20 cellular contexts compared by ENCODE assay signal in genomic region chr7:100600222-100601038, GRCh38. TPM values are rescaled to one million over a fixed set of nuclear protein-coding genes. Genes with fewer than 3 reads are reported as not detected.
A peak's percentile ranks its signal among the peaks of the same experiment; 100 is the strongest.
DNase-seq lines count a peak whose midpoint lies in the region; ATAC-seq and TF ChIP-seq lines count a peak whose summit lies in the region.
"Had no signal": no experiment of that assay in that cellular context is flagged by ENCODE, and none has a peak within 500 bp of the region (broad histone marks: within the 10 kb centered on the region; RNA-seq: fewer than 3 reads in every experiment).

No MANE protein-coding gene starts in this region.

- no peaks in the 10 kb centered on the region for H3K79me2 ChIP-seq in DOHH2 (ENCODE audit: control insufficient read depth, low read length)
- no peaks in the 10 kb centered on the region for H3K79me2 ChIP-seq in PC-3 (ENCODE audit: low read length)

- H3K9me2 ChIP-seq in DOHH2 (replicated peaks; ENCODE audit: control insufficient read depth, low read length) (no peaks in the 10 kb centered on the region), PC-3 (replicated peaks; ENCODE audit: low read length) (no peaks in the 10 kb centered on the region)

- CTCF ChIA-PET in PC-3 (lab: Charles Lee) = no interaction called here
- CTCF ChIA-PET in CD8-positive, alpha-beta memory T cell (lab: Charles Lee) = no interaction called here

- peaks cover 40% of the 10 kb centered on the region for H3K4me1 Mint-ChIP-seq in mesothelial cell of epicardium
- peaks cover 11 to 27% (median 15%) of the 10 kb centered on the region in 3 donors for H3K4me1 Mint-ChIP-seq in CD8-positive, alpha-beta memory T cell

- H3K4me1 ChIP-seq in DOHH2 (ENCODE audit: control insufficient read depth, low read length) (peaks cover 16% of the 10 kb centered on the region), PC-3 (ENCODE audit: insufficient read depth, low read length) (peaks cover 9% of the 10 kb centered on the region; the same call in 1 of the 2 replicates)
- peaks cover 18% of the 10 kb centered on the region for H3K4me1 ChIP-seq in CD8-positive, alpha-beta memory T cell (ENCODE audit: insufficient read depth, low read length)

- H3K27ac Mint-ChIP-seq in mesothelial cell of epicardium = peak overlapping the region; percentile 59
- H3K27ac Mint-ChIP-seq in CD8-positive, alpha-beta memory T cell = peak overlapping the region in 2 of 8 donors; percentile 10 to 88

- H3K9me3 ChIP-seq in DOHH2 (ENCODE audit: control insufficient read depth, insufficient read depth, low read length) (no peaks in the 10 kb centered on the region), PC-3 (ENCODE audit: low read length) (no peaks in the 10 kb centered on the region)
- H3K9me3 ChIP-seq in CD8-positive, alpha-beta memory T cell (ENCODE audit: low read length) = no peaks in the 10 kb centered on the region

- H3K27ac ChIP-seq in DOHH2 (ENCODE audit: low read depth, low read length) (no peak overlapping the region), PC-3 (ENCODE audit: low read length) (no peak overlapping the region)
- H3K27ac ChIP-seq in CD8-positive, alpha-beta memory T cell (ENCODE audit: low read depth, low read length) = no peak overlapping the region
- H3K27ac ChIP-seq: cardiac muscle cell had no signal

- H3K36me3 ChIP-seq in DOHH2 (ENCODE audit: control insufficient read depth, low read length) (no peaks in the 10 kb centered on the region), PC-3 (ENCODE audit: low read depth, low read length) (no peaks in the 10 kb centered on the region)
- H3K36me3 ChIP-seq in CD8-positive, alpha-beta memory T cell (ENCODE audit: insufficient read depth, low read length) = no peaks in the 10 kb centered on the region
- H3K36me3 ChIP-seq: cardiac muscle cell had no signal

- H3K4me3 Mint-ChIP-seq in mesothelial cell of epicardium = peak overlapping the region; percentile 44
- H3K4me3 Mint-ChIP-seq in CD8-positive, alpha-beta memory T cell = no peak overlapping the region

- H4K20me1 ChIP-seq in DOHH2 (ENCODE audit: control insufficient read depth, insufficient read depth, low read depth, low read length) (no peaks in the 10 kb centered on the region), PC-3 (ENCODE audit: low read length) (no peaks in the 10 kb centered on the region)

- no peak for DNase-seq in GM20000 (ENCODE audit: low spot score)
- no peak for DNase-seq in PC-3
- no peak for DNase-seq in mesothelial cell of epicardium (ENCODE audit: low spot score in 2 of 2, unreplicated experiment in 2 of 2)
- DNase-seq in CD8-positive, alpha-beta memory T cell = no peak
- DNase-seq in Ammon's horn (ENCODE audit: low spot score) = no peak
- DNase-seq: activated CD4-positive, alpha-beta T cell treated with anti-CD3 and anti-CD28 coated beads, Interleukin-2, amount 50 U/mL, for 48 hours; amniotic stem cell; COR-L47; NCI-H1105 treated with DMSO at 0.1 percent for 48 hours; NCI-H2081 treated with DMSO at 0.1 percent for 48 hours; NCI-H510A treated with DMSO at 0.1 percent for 48 hours; occipital lobe; substantia nigra had no signal

- ATAC-seq in PC-3 (no peak), GM18511 (IDR thresholded peaks at IDR 0.05; ENCODE audit: unreplicated experiment) (no peak), HG02970 (IDR thresholded peaks at IDR 0.05; ENCODE audit: low FRiP score, unreplicated experiment) (no peak)

- H3K4me2 ChIP-seq in DOHH2 (ENCODE audit: low read length) (no peak overlapping the region), PC-3 (ENCODE audit: low read length) (no peak overlapping the region)

- no TSS peak for BruUV-seq in PC-3 (replicated peaks; lab: Mats Ljungman, UMichigan)

- no peaks in the 10 kb centered on the region for H3K27me3 Mint-ChIP-seq in mesothelial cell of epicardium (ENCODE audit: low read depth)
- no peaks in the 10 kb centered on the region for H3K27me3 Mint-ChIP-seq in CD8-positive, alpha-beta memory T cell

- intact Hi-C loops in PC-3 (cut with micrococcal nuclease) = no loop called here

- no peak overlapping the region for H2AFZ ChIP-seq in PC-3 (ENCODE audit: low read length)
- H2AFZ ChIP-seq: hepatocyte had no signal

- H3K4me3 ChIP-seq in DOHH2 (ENCODE audit: low read length) (no peak overlapping the region), PC-3 (ENCODE audit: low read length) (no peak overlapping the region)
- no peak overlapping the region for H3K4me3 ChIP-seq in CD8-positive, alpha-beta memory T cell (ENCODE audit: low read length)
- H3K4me3 ChIP-seq: cardiac muscle cell, hepatocyte had no signal

- peaks cover 16% of the 10 kb centered on the region for H3K36me3 Mint-ChIP-seq in mesothelial cell of epicardium
- H3K36me3 Mint-ChIP-seq in CD8-positive, alpha-beta memory T cell = no peaks in the 10 kb centered on the region

- peak; percentile 94 for TF ChIP-seq CTCF in DOHH2 (IDR thresholded peaks at IDR 0.05; ENCODE audit: low read depth, low read length, poor library complexity, severe bottlenecking)
- TF ChIP-seq CTCF in GM20000 (IDR thresholded peaks at IDR 0.05; ENCODE audit: extremely low read depth, missing control alignments) = peak; percentile 20
- TF ChIP-seq CTCF in PC-3 (conservative IDR thresholded peaks at IDR 0.05; ENCODE audit: low read depth, low read length) = 0 out of 2 replicates have a peak, but pooled peaks have one; percentile 11
- TF ChIP-seq CTCF in mesothelial cell of epicardium (IDR thresholded peaks at IDR 0.05; ENCODE audit: unreplicated experiment) = no peak

- POLR2A ChIA-PET in PC-3 (lab: Charles Lee; ENCODE audit: unreplicated experiment) = no interaction called here
- POLR2A ChIA-PET in CD8-positive, alpha-beta memory T cell (lab: Charles Lee) = interaction anchor here (0.6 kb wide), 1 partner anchor 214 kb away, joined by 3 read pairs; no protein-coding TSS in a partner anchor

- no peak overlapping the region for H3K9ac ChIP-seq in PC-3 (ENCODE audit: low read length)

- H3K27me3 ChIP-seq in DOHH2 (ENCODE audit: control insufficient read depth, low read length) (peaks cover 21% of the 10 kb centered on the region), PC-3 (ENCODE audit: low read length) (no peaks in the 10 kb centered on the region)
- H3K27me3 ChIP-seq in CD8-positive, alpha-beta memory T cell (ENCODE audit: insufficient read depth, low read length, poor library complexity, severe bottlenecking) = no peaks in the 10 kb centered on the region
- H3K27me3 ChIP-seq: cardiac muscle cell, hepatocyte had no signal

- no peaks in the 10 kb centered on the region for H3F3A ChIP-seq in DOHH2 (ENCODE audit: control insufficient read depth, insufficient read depth)
- no peaks in the 10 kb centered on the region for H3F3A ChIP-seq in PC-3 (ENCODE audit: low read length, unreplicated experiment)

- no peaks in the 10 kb centered on the region for H3K9me3 Mint-ChIP-seq in mesothelial cell of epicardium
- no peaks in the 10 kb centered on the region for H3K9me3 Mint-ChIP-seq in CD8-positive, alpha-beta memory T cell

RNA-seq across cellular contexts. Expression of gene PCOLCE, which starts 1.7 kb away (rescaled TPM):
- total RNA-seq in PC-3 (2014; rRNA removed) (8.6 and 16.3 TPM in 2 replicates), mesothelial cell of epicardium (461 to 479 TPM (median 479 TPM) in 3 replicates)
- total RNA-seq in CD8-positive, alpha-beta memory T cell = 1 to 10 TPM; 6.8 TPM
- 1.6 TPM for polyA plus RNA-seq in CD8-positive, alpha-beta memory T cell

RNA-seq across cellular contexts. Expression of gene MOSPD3, which starts 11.9 kb away (rescaled TPM):
- total RNA-seq in PC-3 (2014; rRNA removed) = 9.4 and 19.4 TPM in 2 replicates
- 22.5 to 25.9 TPM (median 24.7 TPM) in 3 replicates for total RNA-seq in mesothelial cell of epicardium
- 10 to 100 TPM; 16.2 to 16.3 TPM for total RNA-seq in CD8-positive, alpha-beta memory T cell
- 29.7 TPM for polyA plus RNA-seq in CD8-positive, alpha-beta memory T cell

RNA-seq across cellular contexts. Expression of gene FBXO24, which starts 14.3 kb away (rescaled TPM):
- total RNA-seq in PC-3 (2014; rRNA removed) (0.40 TPM in 1 of 2 replicates, not detected in the other), mesothelial cell of epicardium (0.54 to 0.93 TPM (median 0.64 TPM) in 3 replicates)
- under 1 TPM; 0.47 to 0.50 TPM for total RNA-seq in CD8-positive, alpha-beta memory T cell
- not detected for polyA plus RNA-seq in CD8-positive, alpha-beta memory T cell

RNA-seq across cellular contexts. Expression of gene LRCH4, which starts 14.5 kb away (rescaled TPM):
- total RNA-seq in PC-3 (2014; rRNA removed) (15.6 and 28.7 TPM in 2 replicates), mesothelial cell of epicardium (117 to 128 TPM (median 127 TPM) in 3 replicates)
- 100 to 1,000 TPM; 101 to 109 TPM for total RNA-seq in CD8-positive, alpha-beta memory T cell
- 153 TPM for polyA plus RNA-seq in CD8-positive, alpha-beta memory T cell

RNA-seq across cellular contexts. Expression of gene SAP25, which starts 26.7 kb away (rescaled TPM):
- 0.22 and 0.52 TPM in 2 replicates for total RNA-seq in PC-3 (2014; rRNA removed)
- total RNA-seq in mesothelial cell of epicardium = 7.9 to 13.5 TPM (median 10.6 TPM) in 3 replicates
- total RNA-seq in CD8-positive, alpha-beta memory T cell = 10 to 100 TPM; 13.9 to 14.3 TPM
- polyA plus RNA-seq in CD8-positive, alpha-beta memory T cell = 0.56 TPM
- total RNA-seq: hepatocyte, LHCN-M2, occipital lobe, renal cortical epithelial cell had no signal

Comparison
In these comparisons a context has a peak if more than half of its experiments do, and no peak if none do; other contexts are left out.
1. RNA of gene PCOLCE, which starts 1.7 kb away (total RNA-seq): 461 to 479 TPM in mesothelial cell of epicardium; 8.6 to 16.3 TPM in PC-3 and 6.8 TPM in CD8-positive, alpha-beta memory T cell; every median in the first group is over 10 times any median in the second.